Comparison of ENCODE assay signal across 10 cellular contexts in the genomic region with DNA sequence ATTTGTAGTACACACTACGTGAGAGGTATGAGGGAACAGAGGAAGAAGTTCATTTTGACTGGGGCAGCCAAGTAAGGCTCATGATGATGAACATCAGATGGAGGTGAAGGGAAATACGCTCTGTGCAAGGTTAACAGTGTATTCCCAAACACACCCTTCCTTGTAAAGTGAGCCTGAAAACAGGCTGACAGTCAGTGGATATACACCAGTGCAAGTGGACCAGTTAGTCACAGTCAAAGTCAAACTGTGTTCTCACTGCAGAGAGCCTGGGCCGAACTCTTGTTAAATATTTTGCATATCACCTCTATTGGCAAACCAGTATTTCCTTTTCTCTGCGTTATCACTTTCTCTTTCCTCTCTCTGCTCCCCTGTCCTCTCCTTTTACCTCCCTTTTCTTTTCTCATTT. TPM values are rescaled to one million over a fixed set of nuclear protein-coding genes. Genes with fewer than 3 reads are reported as not detected.
DNase-seq lines count a peak whose midpoint lies in the region; ATAC-seq, FAIRE-seq and TF ChIP-seq lines count a peak whose summit lies in the region.
"Had no signal": no experiment of that assay in that cellular context is flagged by ENCODE, and none has a peak within 500 bp of the region (broad histone marks: within the 10 kb centered on the region; RNA-seq: fewer than 3 reads in every experiment).

No MANE protein-coding gene starts in this region.

- intact Hi-C loops in K562 (cut with micrococcal nuclease), result no loop called here
- intact Hi-C loops in esophagus muscularis mucosa (cut with DNase I), result no loop called here

- no peak for TF ChIP-seq POLR2A in K562 (conservative IDR thresholded peaks at IDR 0.05)
- TF ChIP-seq POLR2A in esophagus muscularis mucosa (IDR thresholded peaks at IDR 0.05; ENCODE audit: low read depth), result no peak

- TF ChIP-seq CTCF in K562 (IDR thresholded peaks at IDR 0.05 in 2 of 3, conservative IDR thresholded peaks at IDR 0.05 in 1 of 3; ENCODE audit: insufficient read depth in 2 of 3, low read depth in 1 of 3, low read length in 3 of 3) (no peak), esophagus muscularis mucosa (IDR thresholded peaks at IDR 0.05) (no peak)

- H3K9me3 ChIP-seq in K562 (replicated peaks; ENCODE audit: control insufficient read depth, insufficient read depth, low read depth, low read length) (no peaks in the 10 kb centered on the region), esophagus muscularis mucosa (peaks cover 0 to 4% (median 0%) of the 10 kb centered on the region in 4 donors)

- no peaks in the 10 kb centered on the region for H3K9me1 ChIP-seq in K562 (ENCODE audit: control insufficient read depth, insufficient read depth, low read length)

- 0 out of 2 replicates have a peak overlapping the region, but pooled peaks have one; percentile 34 for H2AFZ ChIP-seq in K562 (ENCODE audit: low read depth, low read length)

- no peak overlapping the region for H3K27ac ChIP-seq in K562 (ENCODE audit: extremely low read depth, low read depth, low read length)
- no peak overlapping the region for H3K27ac ChIP-seq in esophagus muscularis mucosa (replicated peaks in 1 of 4)
- H3K27ac ChIP-seq: RWPE1 had no signal

- H4K20me1 ChIP-seq in K562 (replicated peaks; ENCODE audit: control insufficient read depth, insufficient read depth, low read length), result no peaks in the 10 kb centered on the region

- DNase-seq in K562 (ENCODE audit: extremely low read depth in 1 of 4, low spot score in 3 of 4) (no peak), activated gamma-delta T cell treated with Interleukin-2 at 50 U/mL for 16 hours (no peak), esophagus muscularis mucosa (ENCODE audit: extremely low spot score) (no peak)
- DNase-seq in central memory CD4-positive, alpha-beta T cell, result no peak
- DNase-seq: activated effector memory CD4-positive, alpha-beta T cell treated with Interleukin-2 at 50 U/mL for 16 hours had no signal

- no TSS peak for BruUV-seq in K562 (replicated peaks; lab: Mats Ljungman, UMichigan)

- 43% methylated on average over 4 of the region's 4 CpGs for WGBS in K562 (ENCODE audit: insufficient coverage, low coverage, missing lambda C conversion rate)
- WGBS in esophagus muscularis mucosa, result 43% methylated on average over 4 of the region's 4 CpGs

- TF ChIP-seq RAD21 in K562 (CRISPR knock-in tag; conservative IDR thresholded peaks at IDR 0.05 in 1 of 2, IDR thresholded peaks at IDR 0.05 in 1 of 2), result no peak

- H3K4me1 ChIP-seq in K562 (replicated peaks in 1 of 2; ENCODE audit: control insufficient read depth in 2 of 2, insufficient read depth in 2 of 2, low read length in 2 of 2) (peaks cover 7% of the 10 kb centered on the region in 2 experiments; a peak in 2 of 5 replicates), esophagus muscularis mucosa (no peaks in the 10 kb centered on the region)

- H3K79me2 ChIP-seq in K562 (ENCODE audit: control insufficient read depth, insufficient read depth, low read length), result no peaks in the 10 kb centered on the region

- ATAC-seq in GM18498 (IDR thresholded peaks at IDR 0.05; ENCODE audit: unreplicated experiment) (peak; percentile 87), GM21367 (IDR thresholded peaks at IDR 0.05; ENCODE audit: unreplicated experiment) (peak; percentile 72), HG03342 (IDR thresholded peaks at IDR 0.05; ENCODE audit: unreplicated experiment) (peak; percentile 75), K562 (peak; percentile 29), HG02623 (IDR thresholded peaks at IDR 0.05; ENCODE audit: unreplicated experiment) (no peak)

- POLR2A ChIA-PET in K562 (lab: Yijun Ruan, JAX), result no interaction called here

- H3K27me3 ChIP-seq in K562 (ENCODE audit: control insufficient read depth in 2 of 2, insufficient read depth in 2 of 2, low read length in 2 of 2), result no peaks in the 10 kb centered on the region
- peaks cover 0 to 4% (median 0%) of the 10 kb centered on the region in 4 donors for H3K27me3 ChIP-seq in esophagus muscularis mucosa

- FAIRE-seq in K562 (lab: Jason Lieb, UNC), result no peak

- H3K36me3 ChIP-seq in K562 (ENCODE audit: control insufficient read depth, insufficient read depth, low read length), result no peaks in the 10 kb centered on the region
- H3K36me3 ChIP-seq in esophagus muscularis mucosa, result no peaks in the 10 kb centered on the region

- H3K4me2 ChIP-seq in K562 (ENCODE audit: insufficient read depth, low read length), result no peak overlapping the region

- in situ Hi-C loops in K562 (cut with MboI), result no loop called here

- no peak overlapping the region for H3K9ac ChIP-seq in K562 (ENCODE audit: insufficient read depth in 1 of 2, low read depth in 2 of 2, low read length in 2 of 2)

- H3K4me3 ChIP-seq in K562 (no peak overlapping the region), esophagus muscularis mucosa (no peak overlapping the region)

- CTCF ChIA-PET in K562 (lab: Yijun Ruan, JAX; ENCODE audit: low intra/inter-chr PET ratio), result no interaction called here

- no peak for TF ChIP-seq EP300 in K562 (IDR thresholded peaks at IDR 0.05; ENCODE audit: low read length)
- no peak for TF ChIP-seq EP300 in esophagus muscularis mucosa (IDR thresholded peaks at IDR 0.05)

TF ChIP-seq in K562, 482 proteins besides CTCF, POLR2A, EP300 and RAD21:
- no peak for TF ChIP-seq MTF1 (CRISPR knock-in tag; IDR thresholded peaks at IDR 0.05; ENCODE audit: borderline replicate concordance)
- TF ChIP-seq FOXJ3 (CRISPR knock-in tag; IDR thresholded peaks at IDR 0.05), result no peak
- no peak for TF ChIP-seq HDAC3 (IDR thresholded peaks at IDR 0.05; ENCODE audit: borderline replicate concordance, partially characterized antibody)
- TF ChIP-seq C11orf30 (IDR thresholded peaks at IDR 0.05; ENCODE audit: low read depth), result no peak
- no peak for TF ChIP-seq SRSF9 (IDR thresholded peaks at IDR 0.05; ENCODE audit: borderline replicate concordance, low read depth, low read length)
- TF ChIP-seq HDAC1 (IDR thresholded peaks at IDR 0.05), result no peak
- no peak for TF ChIP-seq JUNB (CRISPR knock-in tag; conservative IDR thresholded peaks at IDR 0.05)
- no peak for TF ChIP-seq PYGO2 (tag; IDR thresholded peaks at IDR 0.05)
- no peak for TF ChIP-seq EZH2 (IDR thresholded peaks at IDR 0.05; ENCODE audit: borderline replicate concordance, low read depth, low read length)
- no peak for TF ChIP-seq ZNF134 (CRISPR knock-in tag; conservative IDR thresholded peaks at IDR 0.05)
- TF ChIP-seq HDGF (IDR thresholded peaks at IDR 0.05), result no peak
- TF ChIP-seq, protein P1, sequence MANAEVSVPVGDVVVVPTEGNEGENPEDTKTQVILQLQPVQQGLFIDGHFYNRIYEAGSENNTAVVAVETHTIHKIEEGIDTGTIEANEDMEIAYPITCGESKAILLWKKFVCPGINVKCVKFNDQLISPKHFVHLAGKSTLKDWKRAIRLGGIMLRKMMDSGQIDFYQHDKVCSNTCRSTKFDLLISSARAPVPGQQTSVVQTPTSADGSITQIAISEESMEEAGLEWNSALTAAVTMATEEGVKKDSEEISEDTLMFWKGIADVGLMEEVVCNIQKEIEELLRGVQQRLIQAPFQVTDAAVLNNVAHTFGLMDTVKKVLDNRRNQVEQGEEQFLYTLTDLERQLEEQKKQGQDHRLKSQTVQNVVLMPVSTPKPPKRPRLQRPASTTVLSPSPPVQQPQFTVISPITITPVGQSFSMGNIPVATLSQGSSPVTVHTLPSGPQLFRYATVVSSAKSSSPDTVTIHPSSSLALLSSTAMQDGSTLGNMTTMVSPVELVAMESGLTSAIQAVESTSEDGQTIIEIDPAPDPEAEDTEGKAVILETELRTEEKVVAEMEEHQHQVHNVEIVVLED (CRISPR knock-in tag; IDR thresholded peaks at IDR 0.05), result no peak
TF ChIP-seq in K562: peak in this region for 0.

RNA-seq across cellular contexts. Expression of gene RHOH, which starts 23.4 kb away (rescaled TPM):
- 11.2 and 13.2 TPM in 2 replicates for total RNA-seq in K562 (2011; cell fraction: chromatin; rRNA removed; ENCODE audit: low replicate concordance)
- total RNA-seq in K562 (2011; cell fraction: nucleolus; rRNA removed), result 5.3 and 7.5 TPM in 2 replicates
- total RNA-seq in K562 (2011; cell fraction: nucleoplasm; rRNA removed), result 13.0 and 13.2 TPM in 2 replicates
- total RNA-seq in K562 (2014; rRNA removed), result 15.8 and 20.3 TPM in 2 replicates
- total RNA-seq in K562 (2014; rRNA removed; fragmentation: Illumina TruSeq; extraction: Trizol), result 18.1 and 19.0 TPM in 2 replicates
- 17.3 and 17.4 TPM in 2 replicates for total RNA-seq in K562 (2015; rRNA removed; fragmentation: Illumina TruSeq; extraction: Trizol)
- total RNA-seq in K562 (2021), result 24.0 and 26.3 TPM in 2 replicates
- polyA plus RNA-seq in K562 (2011; rRNA removed), result 1.4 and 14.3 TPM in 2 replicates
- polyA plus RNA-seq in K562 (2011; cell fraction: cytosol; rRNA removed), result 1.2 and 10.9 TPM in 2 replicates
- 1.3 and 6.8 TPM in 2 replicates for polyA plus RNA-seq in K562 (2011; cell fraction: nucleus; rRNA removed)
- polyA plus RNA-seq in K562 (2012), result 25.9 and 68.3 TPM in 2 replicates
- 25.5 and 26.7 TPM in 2 replicates for polyA plus RNA-seq in K562 (2014; fragmentation: Illumina TruSeq; extraction: Trizol)
- polyA plus RNA-seq in K562 (2014; fragmentation: Nextera tagmentation; extraction: Ambion mirVana), result 10 to 100 TPM; 27.2 to 37.7 TPM
- polyA plus RNA-seq in K562 (2014; rRNA removed), result 23.2 and 32.5 TPM in 2 replicates
- polyA minus RNA-seq in K562 (2011; rRNA and poly(A)+ RNA removed), result 1.8 and 13.2 TPM in 2 replicates
- polyA minus RNA-seq in K562 (2011; cell fraction: cytosol; rRNA and poly(A)+ RNA removed), result 0.91 and 4.9 TPM in 2 replicates
- 0.89 and 6.3 TPM in 2 replicates for polyA minus RNA-seq in K562 (2011; cell fraction: nucleus; rRNA and poly(A)+ RNA removed)
- total RNA-seq in esophagus muscularis mucosa, result 1 to 10 TPM in 3 of 4 donors, under 1 TPM in 1; 0.13 to 3.6 (median 2.7) TPM
